ENCODE assay signal across 19 cellular contexts in genomic region chr19:28889941-28890645, GRCh38.
"Had no signal": no experiment of that assay in that cellular context is flagged by ENCODE, and none has a peak within 500 bp of the region (broad histone marks: within the 10 kb centered on the region; RNA-seq: fewer than 3 reads in every experiment).

No MANE protein-coding gene starts in this region.

- ATAC-seq: activated CD4-positive, alpha-beta T cell treated with anti-CD3 and anti-CD28 coated beads for 36 hours; WTC11 had no signal

- DNase-seq: activated CD4-positive, alpha-beta memory T cell treated with anti-CD3 and anti-CD28 coated beads for 36 hours; activated CD4-positive, alpha-beta T cell treated with anti-CD3 and anti-CD28 coated beads for 36 hours; activated effector memory CD4-positive, alpha-beta T cell treated with Interleukin-2 at 50 U/mL for 16 hours; activated naive CD4-positive, alpha-beta T cell treated with anti-CD3 and anti-CD28 coated beads for 36 hours; activated naive CD8-positive, alpha-beta T cell treated with anti-CD3 and anti-CD28 coated beads, Interleukin-2, amount 10 ng/mL, durations not matched to agents 7 days and 5 days; activated T-cell treated with anti-CD3 and anti-CD28 coated beads, Interleukin-2, amount 50 U/mL, for 48 hours; cortex of kidney; foreskin fibroblast; hippocampal formation; kidney glomerular epithelial cell; left ventricle myocardium inferior; sigmoid colon; stimulated activated CD4-positive, alpha-beta T cell treated with anti-CD3 and anti-CD28 coated beads, Interleukin-4, amount 100 ng/mL, for 1 hour; stimulated activated naive CD4-positive, alpha-beta T cell; T1000; testis; trophoblast cell; uterus had no signal
